ENCODE assay signal across 16 cellular contexts in genomic region chr7:44707558-44708230, GRCh38.
"Had no signal": no experiment of that assay in that cellular context is flagged by ENCODE, and none has a peak within 500 bp of the region (broad histone marks: within the 10 kb centered on the region; RNA-seq: fewer than 3 reads in every experiment).

No MANE protein-coding gene starts in this region.

- H3K4me2 ChIP-seq: neural progenitor cell had no signal

- H3K9ac ChIP-seq: neural progenitor cell had no signal

- H3K27ac ChIP-seq: breast epithelium, neural progenitor cell, right lobe of liver, suprapubic skin, upper lobe of left lung had no signal

- H3K4me1 Mint-ChIP-seq: WTC11 had no signal

- H2AFZ ChIP-seq: neural progenitor cell had no signal

- DNase-seq: activated CD4-positive, alpha-beta T cell treated with anti-CD3 and anti-CD28 coated beads, Interleukin-2, amount 10 ng/mL, durations not matched to agents 24 days and 14 days; activated gamma-delta T cell; activated naive CD8-positive, alpha-beta T cell treated with anti-CD3 and anti-CD28 coated beads, Interleukin-2, amount 10 ng/mL, durations not matched to agents 7 days and 5 days; activated T-cell treated with anti-CD3 and anti-CD28 coated beads, Interleukin-2, amount 50 U/mL, for 48 hours; foreskin melanocyte; heart right ventricle; kidney; right lobe of liver; stimulated activated CD4-positive, alpha-beta T cell treated with anti-CD3 and anti-CD28 coated beads, Interleukin-2, amount 100 ng/mL, for 24 hours; stimulated activated naive CD8-positive, alpha-beta T cell treated with anti-CD3 and anti-CD28 coated beads, Interleukin-15, Interleukin-2, amounts not matched to agents 100 U/mL and 50 U/mL, for 24 hours; T-helper 17 cell had no signal

- H3K9me3 Mint-ChIP-seq: activated CD4-positive, alpha-beta T cell treated with anti-CD3 and anti-CD28 coated beads, Interleukin-2, amount 10 ng/mL, durations not matched to agents 24 days and 14 days; activated naive CD8-positive, alpha-beta T cell treated with anti-CD3 and anti-CD28 coated beads, Interleukin-2, amount 10 ng/mL, durations not matched to agents 7 days and 5 days; neural progenitor cell; WTC11 had no signal

- H3K4me3 Mint-ChIP-seq: activated CD4-positive, alpha-beta T cell treated with anti-CD3 and anti-CD28 coated beads, Interleukin-2, amount 10 ng/mL, durations not matched to agents 24 days and 14 days; activated naive CD8-positive, alpha-beta T cell treated with anti-CD3 and anti-CD28 coated beads, Interleukin-2, amount 10 ng/mL, durations not matched to agents 7 days and 5 days; neural progenitor cell; T-helper 17 cell; WTC11 had no signal

- H3K27me3 ChIP-seq: breast epithelium, heart right ventricle, neural progenitor cell, right lobe of liver, suprapubic skin, upper lobe of left lung had no signal

- H3K4me3 ChIP-seq: breast epithelium, heart right ventricle, neural progenitor cell, right lobe of liver, suprapubic skin, upper lobe of left lung had no signal

- H3K27me3 Mint-ChIP-seq: activated CD4-positive, alpha-beta T cell treated with anti-CD3 and anti-CD28 coated beads, Interleukin-2, amount 10 ng/mL, durations not matched to agents 24 days and 14 days; activated naive CD8-positive, alpha-beta T cell treated with anti-CD3 and anti-CD28 coated beads, Interleukin-2, amount 10 ng/mL, durations not matched to agents 7 days and 5 days; T-helper 17 cell had no signal

- H3K9me3 ChIP-seq: breast epithelium, heart right ventricle, right lobe of liver, suprapubic skin, upper lobe of left lung had no signal

- H3K4me1 ChIP-seq: breast epithelium, neural progenitor cell, right lobe of liver, suprapubic skin had no signal

- ATAC-seq: stimulated activated naive CD8-positive, alpha-beta T cell treated with anti-CD3 and anti-CD28 coated beads, Interleukin-15, Interleukin-2, amounts not matched to agents 100 U/mL and 50 U/mL, for 24 hours; T-helper 17 cell; WTC11 had no signal

- H3K36me3 ChIP-seq: breast epithelium, neural progenitor cell had no signal

- H3K27ac Mint-ChIP-seq: activated CD4-positive, alpha-beta T cell treated with anti-CD3 and anti-CD28 coated beads, Interleukin-2, amount 10 ng/mL, durations not matched to agents 24 days and 14 days; activated naive CD8-positive, alpha-beta T cell treated with anti-CD3 and anti-CD28 coated beads, Interleukin-2, amount 10 ng/mL, durations not matched to agents 7 days and 5 days; neural progenitor cell; T-helper 17 cell; WTC11 had no signal
